10 cellular contexts compared by ENCODE assay signal in genomic region chr3:141076026-141076797, GRCh38. TPM values are rescaled to one million over a fixed set of nuclear protein-coding genes. Genes with fewer than 3 reads are reported as not detected.
DNase-seq lines count a peak whose midpoint lies in the region; ATAC-seq and TF ChIP-seq lines count a peak whose summit lies in the region.
"Had no signal": no experiment of that assay in that cellular context is flagged by ENCODE, and none has a peak within 500 bp of the region (broad histone marks: within the 10 kb centered on the region; RNA-seq: fewer than 3 reads in every experiment).

No MANE protein-coding gene starts in this region.

- DNase-seq in HFFc6 (no peak), body of pancreas (peak; percentile 78 to 88 (median 83)), right lobe of liver (peak in 1 of 3 donors; percentile 43), NCI-H1436 (lab: John Stamatoyannopoulos, UW) (no peak)
- no peak for DNase-seq in stimulated activated naive B cell treated with anti-CD40 and anti-IgM and Interleukin-4, amounts not matched to agents 10 μg/mL and 1 μg/mL and 100 μg/mL, for 72 hours
- DNase-seq in activated T-cell treated with anti-CD3 and anti-CD28 coated beads, Interleukin-2, amount 50 U/mL, for 48 hours, result no peak
- DNase-seq: cortex of kidney, MM.1S had no signal

- intact Hi-C loops in body of pancreas (cut with DNase I) (no loop called here), right lobe of liver (cut with DNase I) (no loop called here)

- H3K36me3 Mint-ChIP-seq in HFFc6 (ENCODE audit: low read depth), result no peaks in the 10 kb centered on the region
- no peaks in the 10 kb centered on the region for H3K36me3 Mint-ChIP-seq in stimulated activated naive B cell treated with anti-CD40 and anti-IgM and Interleukin-4, amounts not matched to agents 10 μg/mL and 1 μg/mL and 100 μg/mL, for 72 hours

- H3K9me3 Mint-ChIP-seq in HFFc6, result no peaks in the 10 kb centered on the region
- H3K9me3 Mint-ChIP-seq in stimulated activated naive B cell treated with anti-CD40 and anti-IgM and Interleukin-4, amounts not matched to agents 10 μg/mL and 1 μg/mL and 100 μg/mL, for 72 hours, result no peaks in the 10 kb centered on the region

- TF ChIP-seq POLR2A in body of pancreas (IDR thresholded peaks at IDR 0.05) (no peak), right lobe of liver (IDR thresholded peaks at IDR 0.05) (no peak), GM18505 (IDR thresholded peaks at IDR 0.05; ENCODE audit: borderline replicate concordance, extremely low read depth, insufficient read depth, insufficient read length) (no peak)

- H3K4me1 ChIP-seq in body of pancreas (peaks cover 68% of the 10 kb centered on the region), right lobe of liver (no peaks in the 10 kb centered on the region)

- H3K4me3 Mint-ChIP-seq in HFFc6, result peak overlapping the region; percentile 8; the same call in 1 of the 2 replicates
- peak overlapping the region; percentile 69 to 81 for H3K4me3 Mint-ChIP-seq in stimulated activated naive B cell treated with anti-CD40 and anti-IgM and Interleukin-4, amounts not matched to agents 10 μg/mL and 1 μg/mL and 100 μg/mL, for 72 hours

- no peak overlapping the region for H3K4me3 ChIP-seq in body of pancreas
- no peak overlapping the region for H3K4me3 ChIP-seq in right lobe of liver

- no peaks in the 10 kb centered on the region for H3K27me3 ChIP-seq in body of pancreas
- H3K27me3 ChIP-seq in right lobe of liver, result no peaks in the 10 kb centered on the region

- H3K27ac ChIP-seq in body of pancreas (peak overlapping the region; percentile 17 to 74 (median 54)), right lobe of liver (no peak overlapping the region)

- peaks cover 27% of the 10 kb centered on the region for H3K27me3 Mint-ChIP-seq in HFFc6 (ENCODE audit: insufficient read depth)
- H3K27me3 Mint-ChIP-seq in stimulated activated naive B cell treated with anti-CD40 and anti-IgM and Interleukin-4, amounts not matched to agents 10 μg/mL and 1 μg/mL and 100 μg/mL, for 72 hours, result no peaks in the 10 kb centered on the region

- peak; percentile 87 for ATAC-seq in body of pancreas
- ATAC-seq in right lobe of liver, result peak; percentile 28 to 66 (median 39)
- peak; percentile 15 to 39 for ATAC-seq in stimulated activated naive B cell treated with anti-CD40 and anti-IgM and Interleukin-4, amounts not matched to agents 10 μg/mL and 1 μg/mL and 100 μg/mL, for 72 hours (replicated peaks)
- no peak for ATAC-seq in GM18870 (IDR thresholded peaks at IDR 0.05; ENCODE audit: unreplicated experiment)
- ATAC-seq in GM18505 (IDR thresholded peaks at IDR 0.05; ENCODE audit: unreplicated experiment), result no peak

- H3K36me3 ChIP-seq in body of pancreas (replicated peaks in 1 of 2; ENCODE audit: insufficient read depth in 1 of 2, low read depth in 2 of 2) (no peaks in the 10 kb centered on the region), right lobe of liver (no peaks in the 10 kb centered on the region)

- H3K4me1 Mint-ChIP-seq in HFFc6 (ENCODE audit: low read depth), result peaks cover 9% of the 10 kb centered on the region; the same call in 1 of the 2 replicates
- peaks cover 8 to 13% of the 10 kb centered on the region in 2 donors for H3K4me1 Mint-ChIP-seq in stimulated activated naive B cell treated with anti-CD40 and anti-IgM and Interleukin-4, amounts not matched to agents 10 μg/mL and 1 μg/mL and 100 μg/mL, for 72 hours

- no peak overlapping the region for H3K27ac Mint-ChIP-seq in HFFc6
- H3K27ac Mint-ChIP-seq in stimulated activated naive B cell treated with anti-CD40 and anti-IgM and Interleukin-4, amounts not matched to agents 10 μg/mL and 1 μg/mL and 100 μg/mL, for 72 hours, result no peak overlapping the region

- H3K9me3 ChIP-seq in body of pancreas, result no peaks in the 10 kb centered on the region
- no peaks in the 10 kb centered on the region for H3K9me3 ChIP-seq in right lobe of liver

- TF ChIP-seq CTCF in HFFc6 (IDR thresholded peaks at IDR 0.05) (no peak), body of pancreas (IDR thresholded peaks at IDR 0.05) (no peak), right lobe of liver (IDR thresholded peaks at IDR 0.05) (no peak)

- WGBS in body of pancreas, 2 donors, result 39 to 45% methylated on average over 10 to 12 of the region's 12 CpGs
- WGBS in right lobe of liver (ENCODE audit: insufficient coverage, low coverage, low lambda C conversion rate, missing lambda C conversion rate), result 79% methylated on average over 7 of the region's 12 CpGs

RNA-seq across cellular contexts. Expression of gene SPSB4, which starts 25.1 kb away (rescaled TPM):
- not detected for total RNA-seq in HFFc6 (2021; fragmentation: NEBNext Ultra II Directional; extraction: Animal tissue kit (Norgen Biotek cat#: 25700))
- total RNA-seq in body of pancreas (10 to 100 TPM; 18.2 to 48.1 TPM), right lobe of liver (1 to 10 TPM in 1 of 6 experiments, under 1 TPM in 2, not detected in 3; 0.62 to 1.0 (median 0.98) TPM)

Comparison
In these comparisons a context has a peak if more than half of its experiments do, and no peak if none do; other contexts are left out.
1. DNase-seq: peak in body of pancreas (4 of 4); none in HFFc6 (single experiment), stimulated activated naive B cell treated with anti-CD40 and anti-IgM and Interleukin-4, amounts not matched to agents 10 μg/mL and 1 μg/mL and 100 μg/mL, for 72 hours (single experiment), activated T-cell treated with anti-CD3 and anti-CD28 coated beads, Interleukin-2, amount 50 U/mL, for 48 hours (0 of 2) and NCI-H1436 (single experiment).
2. ATAC-seq: peak in body of pancreas (single experiment), right lobe of liver (4 of 4) and stimulated activated naive B cell treated with anti-CD40 and anti-IgM and Interleukin-4, amounts not matched to agents 10 μg/mL and 1 μg/mL and 100 μg/mL, for 72 hours (2 of 2); none in GM18870 (single experiment) and GM18505 (single experiment).
3. H3K27ac ChIP-seq: peak in body of pancreas (4 of 4); none in right lobe of liver (0 of 3).
4. RNA of gene SPSB4, which starts 25.1 kb away (total RNA-seq): 18.2 to 48.1 TPM in body of pancreas; 0.62 to 1.0 TPM in right lobe of liver and not detected in HFFc6; every median in the first group is over 4 times any median in the second.